ENCODE assay signal across 11 cellular contexts in the genomic region with DNA sequence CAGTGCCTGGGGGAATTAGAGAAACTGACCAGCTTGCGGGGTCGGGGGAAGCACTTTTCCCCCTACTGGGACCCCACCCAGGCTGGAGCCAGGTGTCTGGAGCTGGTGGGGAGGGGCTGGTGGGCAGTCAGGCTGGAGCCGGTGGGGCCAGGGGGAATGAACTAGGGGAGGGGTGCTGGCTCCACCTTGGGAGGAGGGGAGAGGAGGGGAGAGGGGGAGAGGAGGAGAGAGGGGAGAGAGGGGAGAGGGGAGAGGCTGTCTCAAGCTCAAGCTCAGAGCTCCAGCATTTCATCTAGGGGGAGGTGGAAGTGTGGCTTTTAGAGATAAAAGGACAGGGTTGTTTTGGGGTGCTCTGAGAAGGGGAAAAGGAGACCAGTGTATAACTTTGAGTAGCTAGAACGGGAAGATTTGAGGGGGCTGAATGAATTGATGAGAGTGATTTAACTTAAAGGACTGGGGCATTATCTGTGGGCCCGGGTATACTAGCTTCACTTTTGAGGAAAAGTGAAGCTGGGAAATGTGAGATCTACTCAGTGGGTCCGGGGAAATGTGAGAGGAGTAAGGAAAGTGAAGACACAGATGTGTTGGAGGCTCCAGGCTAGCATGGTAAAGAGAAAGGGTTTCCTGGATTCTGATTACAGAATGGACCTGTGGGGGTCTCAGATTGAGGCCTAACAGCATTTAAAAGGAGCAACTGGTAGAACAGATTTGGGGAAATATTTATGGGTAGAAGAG. TPM values are rescaled to one million over a fixed set of nuclear protein-coding genes. Genes with fewer than 3 reads are reported as not detected.
DNase-seq lines count a peak whose midpoint lies in the region; ATAC-seq and TF ChIP-seq lines count a peak whose summit lies in the region.
"Had no signal": no experiment of that assay in that cellular context is flagged by ENCODE, and none has a peak within 500 bp of the region (broad histone marks: within the 10 kb centered on the region; RNA-seq: fewer than 3 reads in every experiment).

No MANE protein-coding gene starts in this region.

- peak overlapping the region; percentile 60 for H3K4me3 Mint-ChIP-seq in activated naive CD8-positive, alpha-beta T cell
- H3K4me3 Mint-ChIP-seq in activated naive CD8-positive, alpha-beta T cell treated with anti-CD3 and anti-CD28 coated beads, Interleukin-2, amount 50 U/mL, for 24 hours = no peak overlapping the region
- H3K4me3 Mint-ChIP-seq in mesothelial cell of epicardium = peak overlapping the region; percentile 84

- H3K9me3 Mint-ChIP-seq in activated naive CD8-positive, alpha-beta T cell (ENCODE audit: low read depth) = no peaks in the 10 kb centered on the region
- no peaks in the 10 kb centered on the region for H3K9me3 Mint-ChIP-seq in activated naive CD8-positive, alpha-beta T cell treated with anti-CD3 and anti-CD28 coated beads, Interleukin-2, amount 50 U/mL, for 24 hours
- no peaks in the 10 kb centered on the region for H3K9me3 Mint-ChIP-seq in mesothelial cell of epicardium

- H3K4me1 ChIP-seq in duodenal mucosa (ENCODE audit: control insufficient read depth in 1 of 2, insufficient read depth in 2 of 2, low read length in 2 of 2) (peaks cover 40 to 81% of the 10 kb centered on the region in 2 donors), upper lobe of left lung (peaks cover 49 to 86% (median 68%) of the 10 kb centered on the region in 4 donors)

- 9 to 35% methylated on average over 2 to 5 of the region's 6 CpGs for WGBS in upper lobe of left lung, 2 donors

- no peaks in the 10 kb centered on the region for H3K27me3 ChIP-seq in duodenal mucosa (ENCODE audit: control insufficient read depth in 1 of 2, insufficient read depth in 2 of 2, low read length in 2 of 2)
- H3K27me3 ChIP-seq in upper lobe of left lung = peaks cover 0 to 5% (median 3%) of the 10 kb centered on the region in 4 donors

- no peak for TF ChIP-seq POLR2A in upper lobe of left lung (IDR thresholded peaks at IDR 0.05)

- DNase-seq in activated naive CD8-positive, alpha-beta T cell treated with anti-CD3 and anti-CD28 coated beads, Interleukin-2, amount 50 U/mL, for 24 hours = no peak
- no peak for DNase-seq in mesothelial cell of epicardium (ENCODE audit: low spot score in 2 of 2, unreplicated experiment in 2 of 2)
- DNase-seq in upper lobe of left lung = no peak
- DNase-seq in activated CD4-positive, alpha-beta T cell treated with anti-CD3 and anti-CD28 coated beads, Interleukin-2, amount 50 U/mL, for 1 hour = no peak
- DNase-seq: activated CD4-positive, alpha-beta T cell treated with anti-CD3 and anti-CD28 coated beads, Interleukin-2, amount 50 U/mL, for 48 hours; effector CD4-positive, alpha-beta T cell had no signal

- peak overlapping the region; percentile 41 to 96 for H3K9ac ChIP-seq in duodenal mucosa (ENCODE audit: low read depth in 1 of 2, low read length in 2 of 2)
- H3K9ac ChIP-seq: KMS-11 had no signal

- no peaks in the 10 kb centered on the region for H3K36me3 Mint-ChIP-seq in activated naive CD8-positive, alpha-beta T cell
- no peaks in the 10 kb centered on the region for H3K36me3 Mint-ChIP-seq in activated naive CD8-positive, alpha-beta T cell treated with anti-CD3 and anti-CD28 coated beads, Interleukin-2, amount 50 U/mL, for 24 hours (ENCODE audit: low read depth)
- peaks cover 22% of the 10 kb centered on the region for H3K36me3 Mint-ChIP-seq in mesothelial cell of epicardium

- TF ChIP-seq EP300 in upper lobe of left lung (IDR thresholded peaks at IDR 0.05) = no peak

- H3K4me3 ChIP-seq in duodenal mucosa (ENCODE audit: low read depth in 1 of 2, low read length in 2 of 2) = peak overlapping the region; percentile 64 to 73
- peak overlapping the region; percentile 53 to 77 (median 60) for H3K4me3 ChIP-seq in upper lobe of left lung

- H3K27ac ChIP-seq in duodenal mucosa (ENCODE audit: low read depth, low read length) (peak overlapping the region; percentile 96), upper lobe of left lung (peak overlapping the region; percentile 83 to 98 (median 98))
- H3K27ac ChIP-seq: KMS-11 had no signal

- H3K9me3 ChIP-seq in duodenal mucosa (ENCODE audit: control insufficient read depth in 1 of 2, low read length in 2 of 2) = no peaks in the 10 kb centered on the region
- H3K9me3 ChIP-seq in upper lobe of left lung = no peaks in the 10 kb centered on the region

- H3K36me3 ChIP-seq in duodenal mucosa (ENCODE audit: control insufficient read depth in 1 of 2, insufficient read depth in 2 of 2, low read length in 2 of 2) (peaks cover 20 to 26% of the 10 kb centered on the region in 2 donors), upper lobe of left lung (peaks cover 15 to 41% (median 30%) of the 10 kb centered on the region in 4 donors)

- ATAC-seq in activated naive CD8-positive, alpha-beta T cell treated with anti-CD3 and anti-CD28 coated beads, Interleukin-2, amount 50 U/mL, for 24 hours = no peak
- ATAC-seq in upper lobe of left lung (ENCODE audit: low FRiP score in 2 of 2) (no peak), HG02763 (IDR thresholded peaks at IDR 0.05; ENCODE audit: unreplicated experiment) (no peak), HG02798 (IDR thresholded peaks at IDR 0.05; ENCODE audit: poor library complexity, unreplicated experiment) (no peak)

- peaks cover 46% of the 10 kb centered on the region for H3K4me1 Mint-ChIP-seq in activated naive CD8-positive, alpha-beta T cell (ENCODE audit: low read depth)
- peaks cover 39% of the 10 kb centered on the region for H3K4me1 Mint-ChIP-seq in activated naive CD8-positive, alpha-beta T cell treated with anti-CD3 and anti-CD28 coated beads, Interleukin-2, amount 50 U/mL, for 24 hours
- H3K4me1 Mint-ChIP-seq in mesothelial cell of epicardium = peaks cover 65% of the 10 kb centered on the region

- no peaks in the 10 kb centered on the region for H3K27me3 Mint-ChIP-seq in activated naive CD8-positive, alpha-beta T cell
- H3K27me3 Mint-ChIP-seq in activated naive CD8-positive, alpha-beta T cell treated with anti-CD3 and anti-CD28 coated beads, Interleukin-2, amount 50 U/mL, for 24 hours = peaks cover 19% of the 10 kb centered on the region
- peaks cover 11% of the 10 kb centered on the region for H3K27me3 Mint-ChIP-seq in mesothelial cell of epicardium (ENCODE audit: low read depth)

- TF ChIP-seq CTCF in mesothelial cell of epicardium (IDR thresholded peaks at IDR 0.05; ENCODE audit: unreplicated experiment) = no peak
- no peak for TF ChIP-seq CTCF in upper lobe of left lung (IDR thresholded peaks at IDR 0.05)

- peak overlapping the region; percentile 62 for H3K27ac Mint-ChIP-seq in activated naive CD8-positive, alpha-beta T cell
- H3K27ac Mint-ChIP-seq in activated naive CD8-positive, alpha-beta T cell treated with anti-CD3 and anti-CD28 coated beads, Interleukin-2, amount 50 U/mL, for 24 hours = no peak overlapping the region
- H3K27ac Mint-ChIP-seq in mesothelial cell of epicardium = peak overlapping the region; percentile 100

RNA-seq across cellular contexts. Expression of a gene that starts 2.8 kb away (rescaled TPM):
- 92.4 to 94.8 TPM (median 93.1 TPM) in 3 replicates for total RNA-seq in mesothelial cell of epicardium
- total RNA-seq in upper lobe of left lung = 100 to 1,000 TPM; 131 to 226 (median 164) TPM

RNA-seq across cellular contexts. Expression of a gene that starts 5.2 kb away (rescaled TPM):
- total RNA-seq in mesothelial cell of epicardium (25.6 to 33.5 TPM (median 25.9 TPM) in 3 replicates), upper lobe of left lung (10 to 100 TPM; 19.9 to 49.9 (median 42.7) TPM)

RNA-seq across cellular contexts. Expression of a gene that starts 9.9 kb away (rescaled TPM):
- total RNA-seq in mesothelial cell of epicardium (49.7 to 60.9 TPM (median 54.1 TPM) in 3 replicates), upper lobe of left lung (100 to 1,000 TPM in 2 of 6 donors, 10 to 100 TPM in 3, not detected in 1; 25.1 to 112 (median 67.5) TPM)

RNA-seq across cellular contexts. Expression of a gene that starts 42.7 kb away (rescaled TPM):
- total RNA-seq in mesothelial cell of epicardium (120 to 143 TPM (median 123 TPM) in 3 replicates), upper lobe of left lung (100 to 1,000 TPM in 4 of 6 donors, 10 to 100 TPM in 2; 47.1 to 166 (median 131) TPM)

RNA-seq across cellular contexts. Expression of a gene that starts 43.2 kb away (rescaled TPM):
- 5.7 to 6.6 TPM (median 6.3 TPM) in 3 replicates for total RNA-seq in mesothelial cell of epicardium
- total RNA-seq in upper lobe of left lung = under 1 TPM in 3 of 6 donors, not detected in 3; 0.30 to 0.64 (median 0.57) TPM
